Comparison of ENCODE assay signal across 10 cellular contexts in the genomic region with DNA sequence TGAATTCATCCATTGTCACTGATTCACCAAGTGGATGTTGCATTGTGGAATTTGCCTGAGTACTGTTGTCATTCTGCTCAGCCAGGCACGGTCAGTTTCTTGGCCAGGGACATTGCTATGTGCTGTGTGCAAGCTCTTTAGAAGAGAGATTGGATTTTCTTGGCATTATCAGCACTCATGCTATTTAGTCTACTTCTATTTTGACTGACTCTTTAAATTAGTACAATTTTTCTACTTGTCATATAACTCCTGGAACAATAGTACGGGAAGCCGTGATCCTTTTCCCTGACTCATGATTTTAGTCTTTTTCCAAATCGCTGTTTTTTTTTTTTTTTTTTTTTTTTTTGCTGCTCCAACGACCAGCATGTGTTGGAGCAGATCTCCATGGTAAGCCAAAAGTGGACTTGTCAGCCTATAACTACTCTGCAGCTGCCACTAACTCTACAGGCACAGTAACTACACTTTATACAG.
A peak's percentile ranks its signal among the peaks of the same experiment; 100 is the strongest.
DNase-seq lines count a peak whose midpoint lies in the region; ATAC-seq and TF ChIP-seq lines count a peak whose summit lies in the region.
"Had no signal": no experiment of that assay in that cellular context is flagged by ENCODE, and none has a peak within 500 bp of the region (broad histone marks: within the 10 kb centered on the region; RNA-seq: fewer than 3 reads in every experiment).

No MANE protein-coding gene starts in this region.

- DNase-seq in Daoy (ENCODE audit: low read depth) = peak; percentile 18
- no peak for DNase-seq in heart left ventricle
- peak; percentile 89 for DNase-seq in pons (ENCODE audit: low spot score)
- no peak for DNase-seq in epidermal melanocyte (ENCODE audit: insufficient read length, low spot score)
- DNase-seq in PC-9 = no peak
- DNase-seq in adrenal gland = no peak
- DNase-seq: NCI-H526 had no signal

- no TSS peak for BruUV-seq in PC-9 (replicated peaks; lab: Mats Ljungman, UMichigan)

- H2AFZ ChIP-seq in PC-9 = no peak overlapping the region

- no peak overlapping the region for H3K4me2 ChIP-seq in PC-9

- H3K79me2 ChIP-seq in PC-9 (ENCODE audit: low read depth) = no peaks in the 10 kb centered on the region

- H3K27me3 ChIP-seq in heart left ventricle = no peaks in the 10 kb centered on the region
- H3K27me3 ChIP-seq in PC-9 (ENCODE audit: insufficient read depth, low read depth) = no peaks in the 10 kb centered on the region
- no peaks in the 10 kb centered on the region for H3K27me3 ChIP-seq in adrenal gland

- TF ChIP-seq POLR2A in heart left ventricle (IDR thresholded peaks at IDR 0.05) (no peak), adrenal gland (IDR thresholded peaks at IDR 0.05) (no peak)

- TF ChIP-seq CTCF in heart left ventricle (IDR thresholded peaks at IDR 0.05) (no peak), PC-9 (conservative IDR thresholded peaks at IDR 0.05) (no peak), adrenal gland (IDR thresholded peaks at IDR 0.05) (no peak)

- H3K9me2 ChIP-seq in PC-9 (ENCODE audit: insufficient read depth) = no peaks in the 10 kb centered on the region

- H3K9me3 ChIP-seq in heart left ventricle = no peaks in the 10 kb centered on the region
- H3K9me3 ChIP-seq in PC-9 (ENCODE audit: insufficient read depth, low read depth) = no peaks in the 10 kb centered on the region
- H3K9me3 ChIP-seq in adrenal gland (replicated peaks in 1 of 3) = no peaks in the 10 kb centered on the region

- ATAC-seq in heart left ventricle (peak; percentile 55 to 83 (median 72)), GM21528 (IDR thresholded peaks at IDR 0.05; ENCODE audit: low FRiP score, unreplicated experiment) (no peak)

- H3F3A ChIP-seq in PC-9 (ENCODE audit: insufficient read depth, low read depth) = 0 out of 2 replicates have a peak, but pooled peaks cover 9% of the 10 kb centered on the region

- H3K4me1 ChIP-seq in heart left ventricle = peaks cover 0 to 14% (median 3%) of the 10 kb centered on the region in 12 donors
- H3K4me1 ChIP-seq in PC-9 (replicated peaks; ENCODE audit: insufficient read depth) = no peaks in the 10 kb centered on the region
- H3K4me1 ChIP-seq in adrenal gland (replicated peaks in 1 of 2) = no peaks in the 10 kb centered on the region

- CTCF ChIA-PET in PC-9 (lab: Charles Lee) = no interaction called here

- intact Hi-C loops in heart left ventricle (cut with DNase I) = loop anchor here in 1 of 10 donors (10.0 kb wide), 1 partner anchor 129 kb away; the partner anchor contains the start of gene CDC42SE2
- intact Hi-C loops in PC-9 (cut with micrococcal nuclease; ENCODE audit: unreplicated experiment) = no loop called here
- intact Hi-C loops in adrenal gland (cut with DNase I) = no loop called here

- peaks cover 0 to 86% (median 46%) of the 10 kb centered on the region in 9 donors for H3K36me3 ChIP-seq in heart left ventricle
- peaks cover 17% of the 10 kb centered on the region; the same call in 1 of the 2 replicates for H3K36me3 ChIP-seq in PC-9 (ENCODE audit: low read depth)
- H3K36me3 ChIP-seq in adrenal gland (replicated peaks in 1 of 2) = no peaks in the 10 kb centered on the region

- peaks cover 46% of the 10 kb centered on the region for H3K36me3 Mint-ChIP-seq in activated naive CD8-positive, alpha-beta T cell

- H4K20me1 ChIP-seq in PC-9 (ENCODE audit: insufficient read depth) = no peaks in the 10 kb centered on the region

- peak overlapping the region; percentile 80 for H3K4me3 Mint-ChIP-seq in activated naive CD8-positive, alpha-beta T cell

- H3K4me1 Mint-ChIP-seq in activated naive CD8-positive, alpha-beta T cell (ENCODE audit: low read depth) = peaks cover 88% of the 10 kb centered on the region

- POLR2A ChIA-PET in PC-9 (lab: Charles Lee; ENCODE audit: unreplicated experiment) = no interaction called here

- H3K27ac Mint-ChIP-seq in activated naive CD8-positive, alpha-beta T cell = peak overlapping the region; percentile 99

- no peaks in the 10 kb centered on the region for H3K9me3 Mint-ChIP-seq in activated naive CD8-positive, alpha-beta T cell (ENCODE audit: low read depth)

- H3K27ac ChIP-seq in heart left ventricle (peak overlapping the region in 1 of 12 donors; percentile 59), PC-9 (no peak overlapping the region), adrenal gland (peak overlapping the region in 1 of 5 donors; percentile 23)
- H3K27ac ChIP-seq: VCaP had no signal

- WGBS in heart left ventricle, 4 donors = 50 to 64% (median 61%) methylated on average over 5 of the region's 5 CpGs
- WGBS in adrenal gland, 4 donors = 69 to 80% (median 70%) methylated on average over 5 of the region's 5 CpGs

- H3K4me3 ChIP-seq in heart left ventricle (no peak overlapping the region), PC-9 (no peak overlapping the region), adrenal gland (no peak overlapping the region)

- H3K27me3 Mint-ChIP-seq in activated naive CD8-positive, alpha-beta T cell = no peaks in the 10 kb centered on the region

Comparison
In these comparisons a context has a peak if more than half of its experiments do, and no peak if none do; other contexts are left out.
1. DNase-seq: peak in Daoy (single experiment) and pons (single experiment); none in heart left ventricle (0 of 5), epidermal melanocyte (single experiment), PC-9 (0 of 2) and adrenal gland (0 of 7).